ENCODE assay signal across 9 cellular contexts in the genomic region with DNA sequence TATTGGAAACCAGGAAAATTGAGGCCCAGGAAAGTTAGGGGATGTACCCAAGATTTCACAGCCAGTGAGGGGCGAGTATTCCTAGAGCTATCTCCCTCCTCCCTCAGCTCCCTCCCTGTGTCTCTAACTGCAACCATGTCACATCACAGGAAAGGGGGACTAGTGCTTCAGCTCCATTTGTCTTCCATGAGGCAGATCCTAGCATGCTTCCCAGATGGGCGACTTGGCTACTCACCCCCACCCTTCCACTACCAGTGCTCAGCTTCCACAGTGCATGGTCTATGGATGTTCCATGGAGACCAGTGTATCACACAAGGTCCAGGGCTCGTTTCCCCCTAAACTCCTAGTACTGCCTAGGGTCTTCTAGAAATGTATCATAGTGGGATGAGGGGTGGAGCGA. TPM values are rescaled to one million over a fixed set of nuclear protein-coding genes. Genes with fewer than 3 reads are reported as not detected.
"Had no signal": no experiment of that assay in that cellular context is flagged by ENCODE, and none has a peak within 500 bp of the region (broad histone marks: within the 10 kb centered on the region; RNA-seq: fewer than 3 reads in every experiment).

No MANE protein-coding gene starts in this region.

- DNase-seq: HFFc6, KBM-7 had no signal

- H3K4me3 Mint-ChIP-seq: GM23338, HFFc6, IgD-negative memory B cell had no signal

- ATAC-seq: GM23338, HCT116, HepG2 had no signal

- H3K4me3 ChIP-seq: GM23338, HAP-1 had no signal

- H3K9me3 Mint-ChIP-seq: GM23338, IgD-negative memory B cell had no signal

- H3K36me3 ChIP-seq: HAP-1 had no signal

- H3K27ac Mint-ChIP-seq: GM23338, HFFc6, IgD-negative memory B cell had no signal

- H3K4me1 Mint-ChIP-seq: GM23338 had no signal

- H3K36me3 Mint-ChIP-seq: IgD-negative memory B cell had no signal

RNA-seq across cellular contexts. Expression of a gene that starts 4.6 kb away (rescaled TPM):
- total RNA-seq: GM23338, H1, HepG2, HFFc6, HT1080 had no signal

RNA-seq across cellular contexts. Expression of a gene that starts 18.0 kb away (rescaled TPM):
- total RNA-seq: GM23338, H1, HepG2, HFFc6, HT1080 had no signal

RNA-seq across cellular contexts. Expression of a gene that starts 18.8 kb away (rescaled TPM):
- total RNA-seq: GM23338, H1, HepG2, HFFc6, HT1080 had no signal

RNA-seq across cellular contexts. Expression of a gene that starts 35.7 kb away (rescaled TPM):
- total RNA-seq: GM23338, H1, HepG2, HFFc6, HT1080 had no signal

RNA-seq across cellular contexts. Expression of a gene that starts 57.5 kb away (rescaled TPM):
- total RNA-seq: GM23338, H1, HepG2, HFFc6 had no signal
